Comparison of ENCODE assay signal across 11 cellular contexts in genomic region chr7:126698446-126698845, GRCh38.
"Had no signal": no experiment of that assay in that cellular context is flagged by ENCODE, and none has a peak within 500 bp of the region (broad histone marks: within the 10 kb centered on the region; RNA-seq: fewer than 3 reads in every experiment).

No MANE protein-coding gene starts in this region.

- H3K27ac ChIP-seq: parathyroid adenoma, skin epidermis, stomach, thoracic aorta had no signal

- DNase-seq: activated CD4-positive, alpha-beta memory T cell treated with anti-CD3 and anti-CD28 coated beads for 36 hours; activated CD4-positive, alpha-beta T cell treated with anti-CD3 and anti-CD28 coated beads for 1 hour; activated gamma-delta T cell; activated T-cell treated with anti-CD3 and anti-CD28 coated beads, Interleukin-2, amount 50 U/mL, for 4 hours; aorta; effector CD4-positive, alpha-beta T cell; kidney; stomach had no signal
